ENCODE assay signal across 22 cellular contexts in the genomic region with DNA sequence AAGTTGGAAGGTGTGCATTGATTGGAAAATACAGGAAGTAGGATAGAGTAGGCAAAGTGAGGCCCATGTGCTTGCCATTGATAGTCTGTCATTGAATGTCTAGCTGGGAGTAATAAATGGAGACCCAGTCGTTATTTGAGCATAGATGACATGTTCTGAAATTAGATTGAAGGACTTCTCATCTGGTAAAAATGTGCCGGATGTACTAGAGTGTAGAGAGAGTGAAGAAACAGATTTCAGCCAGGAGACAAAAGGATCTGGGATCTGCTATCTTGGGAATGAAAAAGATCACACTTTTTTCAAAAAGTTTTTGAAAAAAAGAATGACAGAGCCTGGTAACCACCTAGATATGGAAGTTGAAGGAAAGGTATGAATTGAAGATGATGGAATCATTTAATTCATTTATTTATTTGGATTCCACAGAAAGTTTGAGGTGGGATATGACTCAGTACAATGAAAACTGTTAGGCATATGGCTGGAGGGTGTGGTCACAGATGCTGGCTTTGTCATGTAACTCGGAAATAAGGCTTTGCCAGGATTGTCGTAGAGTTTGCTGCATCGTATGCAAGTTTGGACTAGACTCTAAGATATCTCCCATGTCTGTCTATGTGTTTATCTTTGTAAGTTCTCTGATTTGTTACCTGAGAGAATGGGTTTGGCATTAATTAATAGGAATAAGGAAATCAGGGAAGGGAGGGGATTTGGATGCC.
DNase-seq lines count a peak whose midpoint lies in the region; ATAC-seq and TF ChIP-seq lines count a peak whose summit lies in the region.
"Had no signal": no experiment of that assay in that cellular context is flagged by ENCODE, and none has a peak within 500 bp of the region (broad histone marks: within the 10 kb centered on the region; RNA-seq: fewer than 3 reads in every experiment).

No MANE protein-coding gene starts in this region.

- no peak overlapping the region for H3K27ac Mint-ChIP-seq in stimulated activated effector memory CD8-positive, alpha-beta T cell treated with anti-CD3 and anti-CD28 coated beads, Interleukin-12 subunit alpha, Interleukin-12 subunit beta, amount 100 ng/mL, for 72 hours
- H3K27ac Mint-ChIP-seq: activated CD8-positive, alpha-beta T cell treated with anti-CD3 and anti-CD28 coated beads, Interleukin-2, amount 10 ng/mL, durations not matched to agents 7 days and 5 days; memory B cell; stimulated activated naive CD8-positive, alpha-beta T cell treated with anti-CD3 and anti-CD28 coated beads, Interleukin-15, amount 100 ng/mL, for 72 hours; type B pancreatic cell had no signal

- no peaks in the 10 kb centered on the region for H3K36me3 Mint-ChIP-seq in stimulated activated effector memory CD8-positive, alpha-beta T cell treated with anti-CD3 and anti-CD28 coated beads, Interleukin-12 subunit alpha, Interleukin-12 subunit beta, amount 100 ng/mL, for 72 hours
- H3K36me3 Mint-ChIP-seq: memory B cell had no signal

- TF ChIP-seq CTCF in fibroblast of the aortic adventitia (IDR thresholded peaks at IDR 0.05; ENCODE audit: insufficient read depth, low read length): no peak

- no peak for ATAC-seq in GM18868 (IDR thresholded peaks at IDR 0.05; ENCODE audit: unreplicated experiment)
- ATAC-seq in stimulated activated effector memory CD8-positive, alpha-beta T cell treated with anti-CD3 and anti-CD28 coated beads, Interleukin-12 subunit alpha, Interleukin-12 subunit beta, amount 100 ng/mL, for 72 hours: no peak
- ATAC-seq: activated CD8-positive, alpha-beta T cell treated with anti-CD3 and anti-CD28 coated beads, Interleukin-2, amount 10 ng/mL, durations not matched to agents 7 days and 5 days; HCT116; Panc1; stimulated activated naive CD8-positive, alpha-beta T cell treated with anti-CD3 and anti-CD28 coated beads, Interleukin-15, amount 100 ng/mL, for 72 hours had no signal

- no peaks in the 10 kb centered on the region for H3K9me3 Mint-ChIP-seq in stimulated activated effector memory CD8-positive, alpha-beta T cell treated with anti-CD3 and anti-CD28 coated beads, Interleukin-12 subunit alpha, Interleukin-12 subunit beta, amount 100 ng/mL, for 72 hours
- H3K9me3 Mint-ChIP-seq: memory B cell; stimulated activated naive CD8-positive, alpha-beta T cell treated with anti-CD3 and anti-CD28 coated beads, Interleukin-15, amount 100 ng/mL, for 72 hours; type B pancreatic cell had no signal

- H3K4me3 Mint-ChIP-seq in stimulated activated effector memory CD8-positive, alpha-beta T cell treated with anti-CD3 and anti-CD28 coated beads, Interleukin-12 subunit alpha, Interleukin-12 subunit beta, amount 100 ng/mL, for 72 hours: no peak overlapping the region
- H3K4me3 Mint-ChIP-seq: activated CD8-positive, alpha-beta T cell treated with anti-CD3 and anti-CD28 coated beads, Interleukin-2, amount 10 ng/mL, durations not matched to agents 7 days and 5 days; memory B cell; stimulated activated naive CD8-positive, alpha-beta T cell treated with anti-CD3 and anti-CD28 coated beads, Interleukin-15, amount 100 ng/mL, for 72 hours; type B pancreatic cell had no signal

- no peaks in the 10 kb centered on the region for H3K36me3 ChIP-seq in SJSA1

- DNase-seq in A172 (ENCODE audit: low spot score): peak; percentile 55
- DNase-seq in GM03348 (ENCODE audit: low spot score): peak; percentile 66
- DNase-seq in SJSA1 (ENCODE audit: low read depth in 1 of 2, low spot score in 2 of 2): peak in 1 of 2 experiments; percentile 35
- peak; percentile 87 for DNase-seq in fibroblast of the aortic adventitia (ENCODE audit: low read depth)
- no peak for DNase-seq in activated naive CD4-positive, alpha-beta T cell treated with Interleukin-2 at 50 U/mL for 16 hours
- no peak for DNase-seq in NCI-H2196 (lab: John Stamatoyannopoulos, UW; ENCODE audit: unreplicated experiment)
- no peak for DNase-seq in stimulated activated effector memory CD8-positive, alpha-beta T cell treated with anti-CD3 and anti-CD28 coated beads, Interleukin-12 subunit alpha, Interleukin-12 subunit beta, amount 100 ng/mL, for 72 hours (ENCODE audit: low spot score in 2 of 2)
- DNase-seq: activated CD4-positive, alpha-beta T cell treated with anti-CD3 and anti-CD28 coated beads for 1 hour; activated CD8-positive, alpha-beta T cell treated with anti-CD3 and anti-CD28 coated beads, Interleukin-2, amount 10 ng/mL, durations not matched to agents 7 days and 5 days; activated gamma-delta T cell; Caco-2; caudate nucleus; NCI-H510A treated with DMSO at 0.1 percent for 48 hours; nucleus accumbens; retina; stimulated activated naive CD8-positive, alpha-beta T cell treated with anti-CD3 and anti-CD28 coated beads, Interleukin-15, amount 100 ng/mL, for 72 hours had no signal

- H3K4me1 ChIP-seq in SJSA1 (replicated peaks): peaks cover 17% of the 10 kb centered on the region
- H3K4me1 ChIP-seq: BLaER1 treated with 17β-estradiol and CSF1 and Interleukin-3, amounts not matched to agents 10 nM and 100 nM had no signal

- H3K4me1 Mint-ChIP-seq in stimulated activated effector memory CD8-positive, alpha-beta T cell treated with anti-CD3 and anti-CD28 coated beads, Interleukin-12 subunit alpha, Interleukin-12 subunit beta, amount 100 ng/mL, for 72 hours: no peaks in the 10 kb centered on the region
- H3K4me1 Mint-ChIP-seq: memory B cell; stimulated activated naive CD8-positive, alpha-beta T cell treated with anti-CD3 and anti-CD28 coated beads, Interleukin-15, amount 100 ng/mL, for 72 hours had no signal

- peak overlapping the region; percentile 14; the same call in 1 of the 2 replicates for H3K27ac ChIP-seq in SJSA1
- H3K27ac ChIP-seq: BLaER1 treated with 17β-estradiol and CSF1 and Interleukin-3, amounts not matched to agents 10 nM and 100 nM had no signal

- no peak overlapping the region for H3K4me3 ChIP-seq in SJSA1
- no peak overlapping the region for H3K4me3 ChIP-seq in fibroblast of the aortic adventitia (ENCODE audit: low read depth, low read length)
- H3K4me3 ChIP-seq: BLaER1 treated with 17β-estradiol and CSF1 and Interleukin-3, amounts not matched to agents 10 nM and 100 nM had no signal

- H3K9me3 ChIP-seq in SJSA1 (replicated peaks): no peaks in the 10 kb centered on the region
- H3K9me3 ChIP-seq: BLaER1 treated with 17β-estradiol and CSF1 and Interleukin-3, amounts not matched to agents 10 nM and 100 nM; Caco-2 had no signal

- H3K27me3 ChIP-seq in SJSA1 (replicated peaks): no peaks in the 10 kb centered on the region

Comparison
In these comparisons a context has a peak if more than half of its experiments do, and no peak if none do; other contexts are left out.
1. DNase-seq: peak in A172 (single experiment), GM03348 (single experiment) and fibroblast of the aortic adventitia (single experiment); none in activated naive CD4-positive, alpha-beta T cell treated with Interleukin-2 at 50 U/mL for 16 hours (single experiment), NCI-H2196 (single experiment) and stimulated activated effector memory CD8-positive, alpha-beta T cell treated with anti-CD3 and anti-CD28 coated beads, Interleukin-12 subunit alpha, Interleukin-12 subunit beta, amount 100 ng/mL, for 72 hours (0 of 2).